21 cellular contexts compared by ENCODE assay signal in the genomic region with DNA sequence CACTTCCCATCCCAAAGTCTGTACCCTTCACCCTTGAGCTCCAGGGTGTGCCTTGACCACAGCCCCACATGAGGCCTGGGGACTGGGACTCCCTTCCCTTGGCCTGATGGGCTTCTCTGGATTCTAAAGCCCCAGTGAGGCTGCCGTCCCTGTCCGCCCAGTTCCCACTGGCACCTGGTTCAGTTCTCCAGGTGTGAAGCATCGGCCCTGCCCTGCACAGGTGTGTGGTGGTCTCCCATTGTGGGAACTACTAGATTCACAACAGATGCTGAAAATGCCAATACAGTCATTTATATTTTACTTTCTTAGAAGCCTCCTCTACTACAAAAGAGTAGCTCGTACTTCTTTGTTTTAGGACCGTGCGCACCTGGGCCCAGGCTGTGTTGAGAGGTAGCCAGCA.
"Had no signal": no experiment of that assay in that cellular context is flagged by ENCODE, and none has a peak within 500 bp of the region (broad histone marks: within the 10 kb centered on the region; RNA-seq: fewer than 3 reads in every experiment).

No MANE protein-coding gene starts in this region.

- H3K4me1 ChIP-seq: left lung, psoas muscle had no signal

- H3K36me3 Mint-ChIP-seq: naive thymus-derived CD4-positive, alpha-beta T cell; neural progenitor cell had no signal

- H3K4me3 Mint-ChIP-seq: effector memory CD8-positive, alpha-beta T cell; naive thymus-derived CD4-positive, alpha-beta T cell; nephron; neural progenitor cell; stimulated activated naive CD8-positive, alpha-beta T cell treated with anti-CD3 and anti-CD28 coated beads, Interleukin-15, amount 100 ng/mL, for 72 hours had no signal

- DNase-seq: cortex of kidney; effector memory CD8-positive, alpha-beta T cell; left cardiac atrium; mesendoderm; midbrain; naive thymus-derived CD4-positive, alpha-beta T cell; nucleus accumbens; psoas muscle; right cardiac atrium; stimulated activated CD4-positive, alpha-beta T cell treated with anti-CD3 and anti-CD28 coated beads, Interleukin-12 subunit alpha, Interleukin-12 subunit beta, amount 100 ng/mL, for 4 hours; stimulated activated CD4-positive, alpha-beta T cell treated with anti-CD3 and anti-CD28 coated beads, Interleukin-1b, Interleukin-23, amount 100 ng/mL, for 48 hours; stimulated activated CD4-positive, alpha-beta T cell treated with anti-CD3 and anti-CD28 coated beads, Interleukin-4, amount 100 ng/mL, for 1 hour; stimulated activated CD8-positive, alpha-beta memory T cell treated with anti-CD3 and anti-CD28 coated beads, Interleukin-4, amount 100 ng/mL, for 48 hours; stimulated activated naive CD4-positive, alpha-beta T cell; stimulated activated naive CD8-positive, alpha-beta T cell treated with anti-CD3 and anti-CD28 coated beads, Interleukin-15, amount 100 ng/mL, for 72 hours; trophoblast cell had no signal

- H2AFZ ChIP-seq: neural progenitor cell had no signal

- H3K4me3 ChIP-seq: left lung, neural progenitor cell, psoas muscle, skin epidermis, suprapubic skin had no signal

- H3K27me3 ChIP-seq: left lung, neural progenitor cell had no signal

- H3K9ac ChIP-seq: neural progenitor cell had no signal

- H3K4me1 Mint-ChIP-seq: naive thymus-derived CD4-positive, alpha-beta T cell; stimulated activated naive CD8-positive, alpha-beta T cell treated with anti-CD3 and anti-CD28 coated beads, Interleukin-15, amount 100 ng/mL, for 72 hours had no signal

- H3K27ac ChIP-seq: left lung, neural progenitor cell, psoas muscle, skin epidermis, suprapubic skin had no signal

- H3K9me3 Mint-ChIP-seq: effector memory CD8-positive, alpha-beta T cell; naive thymus-derived CD4-positive, alpha-beta T cell; nephron; neural progenitor cell; stimulated activated naive CD8-positive, alpha-beta T cell treated with anti-CD3 and anti-CD28 coated beads, Interleukin-15, amount 100 ng/mL, for 72 hours had no signal

- H3K36me3 ChIP-seq: left lung, neural progenitor cell, suprapubic skin had no signal

- ATAC-seq: effector memory CD8-positive, alpha-beta T cell; left cardiac atrium; left lung; naive thymus-derived CD4-positive, alpha-beta T cell; psoas muscle; right cardiac atrium; stimulated activated naive CD8-positive, alpha-beta T cell treated with anti-CD3 and anti-CD28 coated beads, Interleukin-15, amount 100 ng/mL, for 72 hours had no signal

- H3K9me3 ChIP-seq: left lung, psoas muscle, suprapubic skin had no signal

- H3K4me2 ChIP-seq: neural progenitor cell had no signal

- H3K27ac Mint-ChIP-seq: effector memory CD8-positive, alpha-beta T cell; naive thymus-derived CD4-positive, alpha-beta T cell; nephron; neural progenitor cell; stimulated activated naive CD8-positive, alpha-beta T cell treated with anti-CD3 and anti-CD28 coated beads, Interleukin-15, amount 100 ng/mL, for 72 hours had no signal
